In the genomic region with DNA sequence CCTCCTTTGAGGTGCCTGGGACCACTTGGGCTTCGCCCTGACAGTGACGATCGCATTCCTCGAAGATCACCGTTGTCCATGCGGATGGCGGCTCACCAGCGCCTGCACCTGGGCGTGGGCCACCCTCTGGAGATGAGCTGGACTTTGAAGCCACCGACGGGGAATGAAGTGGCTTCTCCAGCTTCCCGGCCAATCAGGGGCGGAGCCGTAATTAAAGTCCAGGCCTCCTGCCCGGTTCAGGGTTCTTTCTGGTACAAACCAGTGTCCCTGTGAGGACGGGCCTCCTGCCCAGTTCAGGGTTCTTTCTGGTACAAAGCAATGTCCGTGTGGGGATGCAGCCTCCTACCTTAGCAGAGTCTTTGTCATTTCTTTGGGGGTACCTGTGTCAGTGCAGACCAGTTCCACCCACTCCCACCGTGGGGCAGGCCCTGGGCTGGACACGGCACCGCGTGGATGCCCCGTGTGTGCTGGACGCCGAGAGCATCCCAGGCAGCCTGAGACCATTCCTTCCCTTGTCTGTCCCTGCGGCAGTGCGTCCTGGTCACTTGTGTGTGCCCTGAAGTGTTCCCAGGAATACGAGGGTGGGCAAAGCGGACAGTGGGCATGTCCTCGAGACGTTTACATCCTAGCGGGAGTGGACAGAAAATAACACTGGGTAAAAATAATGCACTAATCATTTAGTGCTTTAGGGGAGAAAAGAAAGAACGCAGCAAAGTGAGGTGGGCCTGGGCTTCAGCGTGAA, we compare ENCODE assay signal across 15 cellular contexts. TPM values are rescaled to one million over a fixed set of nuclear protein-coding genes. Genes with fewer than 3 reads are reported as not detected.
DNase-seq lines count a peak whose midpoint lies in the region; ATAC-seq and TF ChIP-seq lines count a peak whose summit lies in the region.
"Had no signal": no experiment of that assay in that cellular context is flagged by ENCODE, and none has a peak within 500 bp of the region (broad histone marks: within the 10 kb centered on the region; RNA-seq: fewer than 3 reads in every experiment).

No MANE protein-coding gene starts in this region.

- H3K4me2 ChIP-seq in neuronal stem cell (ENCODE audit: insufficient read depth, low read length, poor library complexity, severe bottlenecking): no peak overlapping the region

- peak overlapping the region; percentile 63 for H2BK15ac ChIP-seq in neuronal stem cell (ENCODE audit: low read length)

- H3K4me3 Mint-ChIP-seq in CD8-positive, alpha-beta T cell: no peak overlapping the region
- no peak overlapping the region for H3K4me3 Mint-ChIP-seq in activated T-cell treated with anti-CD3 and anti-CD28 coated beads, Interleukin-2, amount 50 U/mL, for 4 hours
- H3K4me3 Mint-ChIP-seq: IgD-negative memory B cell had no signal

- H3K14ac ChIP-seq in neuronal stem cell (ENCODE audit: low read length): no peak overlapping the region

- H3K9me3 Mint-ChIP-seq in CD8-positive, alpha-beta T cell: no peaks in the 10 kb centered on the region
- no peaks in the 10 kb centered on the region for H3K9me3 Mint-ChIP-seq in activated T-cell treated with anti-CD3 and anti-CD28 coated beads, Interleukin-2, amount 50 U/mL, for 4 hours
- H3K9me3 Mint-ChIP-seq: IgD-negative memory B cell had no signal

- H3K4me1 Mint-ChIP-seq in CD8-positive, alpha-beta T cell (ENCODE audit: low read depth): peaks cover 3% of the 10 kb centered on the region
- H3K4me1 Mint-ChIP-seq in activated T-cell treated with anti-CD3 and anti-CD28 coated beads, Interleukin-2, amount 50 U/mL, for 4 hours (ENCODE audit: low read depth): peaks cover 5% of the 10 kb centered on the region

- ATAC-seq in CD8-positive, alpha-beta T cell: no peak
- ATAC-seq in HG03457 (IDR thresholded peaks at IDR 0.05; ENCODE audit: unreplicated experiment): no peak
- no peak for ATAC-seq in activated T-cell treated with anti-CD3 and anti-CD28 coated beads, Interleukin-2, amount 50 U/mL, for 4 hours

- H3K36me3 ChIP-seq in esophagus muscularis mucosa: no peaks in the 10 kb centered on the region
- H3K36me3 ChIP-seq in neuronal stem cell (replicated peaks in 1 of 2; ENCODE audit: control insufficient read depth in 2 of 2, insufficient read depth in 2 of 2, low read length in 2 of 2): no peaks in the 10 kb centered on the region
- no peaks in the 10 kb centered on the region for H3K36me3 ChIP-seq in CD8-positive, alpha-beta T cell (ENCODE audit: insufficient read depth, low read length)

- no peak overlapping the region for H2AFZ ChIP-seq in neuronal stem cell (ENCODE audit: low read length)
- H2AFZ ChIP-seq: GM23248 had no signal

- POLR2A ChIA-PET in CD8-positive, alpha-beta T cell (lab: Charles Lee): no interaction called here

- TF ChIP-seq CTCF in GM13977 (IDR thresholded peaks at IDR 0.05; ENCODE audit: extremely low read depth, insufficient read depth, missing control alignments) (no peak), esophagus muscularis mucosa (IDR thresholded peaks at IDR 0.05) (no peak)
- no peak for TF ChIP-seq CTCF in CD8-positive, alpha-beta T cell (IDR thresholded peaks at IDR 0.05)

- peak overlapping the region; percentile 5 for H2AK5ac ChIP-seq in neuronal stem cell (ENCODE audit: low read depth, low read length)

- intact Hi-C loops in esophagus muscularis mucosa (cut with DNase I): no loop called here
- intact Hi-C loops in CD8-positive, alpha-beta T cell (cut with DNase I, micrococcal nuclease): no loop called here

- no peak overlapping the region for H3K9ac ChIP-seq in neuronal stem cell (ENCODE audit: low read depth, low read length, poor library complexity)
- H3K9ac ChIP-seq: GM23248 had no signal

- DNase-seq in AG20443 (ENCODE audit: low spot score) (peak; percentile 7), GM13977 (ENCODE audit: low spot score) (peak; percentile 23), esophagus muscularis mucosa (ENCODE audit: extremely low spot score) (peak; percentile 80), neuronal stem cell (ENCODE audit: low spot score) (no peak), NCI-H2227 treated with DMSO at 0.1 percent for 48 hours (lab: John Stamatoyannopoulos, UW) (no peak)
- no peak for DNase-seq in CD8-positive, alpha-beta T cell
- no peak for DNase-seq in activated T-cell treated with anti-CD3 and anti-CD28 coated beads, Interleukin-2, amount 50 U/mL, for 4 hours
- DNase-seq: GF-D8, GM23248, NCI-H1417 treated with DMSO at 0.1 percent for 48 hours, NCI-H2081, NCI-H526 treated with DMSO at 0.1 percent for 48 hours had no signal

- H4K8ac ChIP-seq in neuronal stem cell (ENCODE audit: low read depth, low read length): no peak overlapping the region

- in situ Hi-C loops in GM13977 (cut with MboI; ENCODE audit: low pct_unique_long_range_greater_than_20kb, low sequenced_read_pairs, unreplicated experiment): no loop called here

- no peak overlapping the region for H4K91ac ChIP-seq in neuronal stem cell (ENCODE audit: low read depth, low read length, poor library complexity)

- peaks cover 9% of the 10 kb centered on the region for H3K27me3 Mint-ChIP-seq in CD8-positive, alpha-beta T cell (ENCODE audit: low read depth)
- H3K27me3 Mint-ChIP-seq in activated T-cell treated with anti-CD3 and anti-CD28 coated beads, Interleukin-2, amount 50 U/mL, for 4 hours (ENCODE audit: low read depth): peaks cover 6% of the 10 kb centered on the region

- H3K18ac ChIP-seq in neuronal stem cell (ENCODE audit: low read length): peak overlapping the region; percentile 38

- H3K9me3 ChIP-seq in esophagus muscularis mucosa: no peaks in the 10 kb centered on the region
- no peaks in the 10 kb centered on the region for H3K9me3 ChIP-seq in neuronal stem cell (replicated peaks in 1 of 2; ENCODE audit: control insufficient read depth in 2 of 2, insufficient read depth in 1 of 2, low read depth in 1 of 2, low read length in 2 of 2)
- H3K9me3 ChIP-seq in CD8-positive, alpha-beta T cell (ENCODE audit: low read length): no peaks in the 10 kb centered on the region

- H2BK12ac ChIP-seq in neuronal stem cell (ENCODE audit: low read length): peak overlapping the region; percentile 75

- peaks cover 2% of the 10 kb centered on the region for H3K79me1 ChIP-seq in neuronal stem cell (ENCODE audit: low read depth, low read length)

- no peak for TF ChIP-seq POLR2A in esophagus muscularis mucosa (IDR thresholded peaks at IDR 0.05; ENCODE audit: low read depth)

- WGBS in esophagus muscularis mucosa: 90% methylated on average over 33 of the region's 33 CpGs
- no CpG with 5 or more reads among the region's 33 CpGs for WGBS in neuronal stem cell (ENCODE audit: extremely low coverage in 2 of 2, insufficient read length in 2 of 2, insufficient replicate concordance in 1 of 2), 2 donors

- H3K36me3 Mint-ChIP-seq in CD8-positive, alpha-beta T cell: no peaks in the 10 kb centered on the region
- no peaks in the 10 kb centered on the region for H3K36me3 Mint-ChIP-seq in activated T-cell treated with anti-CD3 and anti-CD28 coated beads, Interleukin-2, amount 50 U/mL, for 4 hours (ENCODE audit: insufficient read depth)
- H3K36me3 Mint-ChIP-seq: IgD-negative memory B cell had no signal

- H3K27me3 ChIP-seq in esophagus muscularis mucosa: peaks cover 0 to 42% (median 0%) of the 10 kb centered on the region in 4 donors
- peaks cover 0 to 6% (median 0%) of the 10 kb centered on the region in 3 experiments for H3K27me3 ChIP-seq in neuronal stem cell (ENCODE audit: control insufficient read depth in 3 of 3, insufficient read depth in 3 of 3, low read depth in 1 of 3, low read length in 3 of 3)
- H3K27me3 ChIP-seq in CD8-positive, alpha-beta T cell (ENCODE audit: insufficient read depth, low read length): no peaks in the 10 kb centered on the region

- H3K4me3 ChIP-seq in esophagus muscularis mucosa: no peak overlapping the region
- no peak overlapping the region for H3K4me3 ChIP-seq in neuronal stem cell (ENCODE audit: low read length in 2 of 2)
- no peak overlapping the region for H3K4me3 ChIP-seq in CD8-positive, alpha-beta T cell (ENCODE audit: low read depth, low read length)
- H3K4me3 ChIP-seq: GM23248 had no signal

- no peak overlapping the region for H3K27ac Mint-ChIP-seq in CD8-positive, alpha-beta T cell
- H3K27ac Mint-ChIP-seq: IgD-negative memory B cell had no signal

- H3K27ac ChIP-seq in esophagus muscularis mucosa (replicated peaks in 1 of 4) (no peak overlapping the region), neuronal stem cell (replicated peaks; ENCODE audit: low read length) (no peak overlapping the region)
- H3K27ac ChIP-seq in CD8-positive, alpha-beta T cell (ENCODE audit: low read depth, low read length): no peak overlapping the region
- H3K27ac ChIP-seq: GM23248 had no signal

- no peak overlapping the region for H2BK120ac ChIP-seq in neuronal stem cell (ENCODE audit: low read depth, low read length)

- no peak for TF ChIP-seq EP300 in esophagus muscularis mucosa (IDR thresholded peaks at IDR 0.05)

- CTCF ChIA-PET in CD8-positive, alpha-beta T cell (lab: Charles Lee): no interaction called here

- H3K23ac ChIP-seq in neuronal stem cell (ENCODE audit: low read depth, low read length, poor library complexity): no peak overlapping the region

- H2BK5ac ChIP-seq in neuronal stem cell (ENCODE audit: low read length): no peak overlapping the region

- no peak overlapping the region for H3K4ac ChIP-seq in neuronal stem cell (ENCODE audit: low read length)

- peaks cover 0 to 15% (median 2%) of the 10 kb centered on the region in 4 donors for H3K4me1 ChIP-seq in esophagus muscularis mucosa
- H3K4me1 ChIP-seq in neuronal stem cell (ENCODE audit: control insufficient read depth in 2 of 2, insufficient read depth in 1 of 2, low read depth in 1 of 2, low read length in 2 of 2): peaks cover 0 to 5% of the 10 kb centered on the region in 2 donors
- H3K4me1 ChIP-seq in CD8-positive, alpha-beta T cell (ENCODE audit: insufficient read depth, low read length): peaks cover 6% of the 10 kb centered on the region

RNA-seq across cellular contexts. Expression of a gene that starts 55.0 kb away (rescaled TPM):
- total RNA-seq in esophagus muscularis mucosa: 1 to 10 TPM in 1 of 4 donors, not detected in 3; 1.7 TPM
- polyA plus RNA-seq in neuronal stem cell (2013, experiment 1 of 2): 0.29 TPM
- 0.29 TPM for polyA plus RNA-seq in neuronal stem cell (2013, experiment 2 of 2)
- not detected for total RNA-seq in CD8-positive, alpha-beta T cell
- total RNA-seq in activated T-cell treated with anti-CD3 and anti-CD28 coated beads, Interleukin-2, amount 50 U/mL, for 4 hours: not detected
- total RNA-seq: GM23248, SK-MEL-5 had no signal
- polyA plus RNA-seq: GM23248, IgD-negative memory B cell had no signal

Comparison
In these comparisons a context has a peak if more than half of its experiments do, and no peak if none do; other contexts are left out.
1. DNase-seq: peak in AG20443 (single experiment), GM13977 (single experiment) and esophagus muscularis mucosa (single experiment); none in neuronal stem cell (single experiment), CD8-positive, alpha-beta T cell (0 of 7), activated T-cell treated with anti-CD3 and anti-CD28 coated beads, Interleukin-2, amount 50 U/mL, for 4 hours (single experiment) and NCI-H2227 treated with DMSO at 0.1 percent for 48 hours (single experiment).